Comparison of ENCODE assay signal across 16 cellular contexts in genomic region chr5:137001026-137001569, GRCh38.
DNase-seq lines count a peak whose midpoint lies in the region; ATAC-seq and TF ChIP-seq lines count a peak whose summit lies in the region.
"Had no signal": no experiment of that assay in that cellular context is flagged by ENCODE, and none has a peak within 500 bp of the region (broad histone marks: within the 10 kb centered on the region; RNA-seq: fewer than 3 reads in every experiment).

No MANE protein-coding gene starts in this region.

- TF ChIP-seq EP300 in SK-N-SH (IDR thresholded peaks at IDR 0.05; ENCODE audit: borderline replicate concordance in 1 of 2, low read depth in 1 of 2, low read length in 1 of 2): no peak

- H3K27ac ChIP-seq in SK-N-SH (ENCODE audit: low read depth in 2 of 2, low read length in 1 of 2) (no peak overlapping the region), psoas muscle (no peak overlapping the region), left lung (no peak overlapping the region)

- CTCF ChIA-PET in SK-N-SH (lab: Yijun Ruan, JAX): interaction anchor here (0.9 kb wide), 1 partner anchor 14 kb away, joined by 3 read pairs; no protein-coding TSS in a partner anchor

- H3K27me3 ChIP-seq in SK-N-SH (ENCODE audit: insufficient read depth) (no peaks in the 10 kb centered on the region), psoas muscle (ENCODE audit: insufficient read depth in 3 of 3, low read length in 2 of 3) (no peaks in the 10 kb centered on the region), left lung (no peaks in the 10 kb centered on the region)

- H3K36me3 ChIP-seq in SK-N-SH (replicated peaks in 1 of 2; ENCODE audit: control insufficient read depth in 1 of 2, insufficient read depth in 2 of 2, low read length in 1 of 2): no peaks in the 10 kb centered on the region
- no peaks in the 10 kb centered on the region for H3K36me3 ChIP-seq in psoas muscle (ENCODE audit: insufficient read depth in 1 of 2, low read depth in 1 of 2)
- H3K36me3 ChIP-seq in left lung: no peaks in the 10 kb centered on the region
- H3K36me3 ChIP-seq: HAP-1 had no signal

- H2AFZ ChIP-seq in SK-N-SH (ENCODE audit: low read depth): no peak overlapping the region

- DNase-seq in SK-N-DZ (ENCODE audit: low spot score) (peak; percentile 3), SK-N-SH (peak; percentile 19), dermis microvascular lymphatic vessel endothelial cell (ENCODE audit: low read depth in 2 of 2) (peak; percentile 5 to 49), left kidney (ENCODE audit: low read depth, low spot score) (peak; percentile 18), psoas muscle (no peak), left lung (no peak)
- DNase-seq: C1 segment of cervical spinal cord; Calu3; CD4-positive, alpha-beta memory T cell; COR-L47; DMS53; DMS79 treated with DMSO at 0.1 percent for 48 hours; GF-D8; GOT3; HFFc6 had no signal

- no peaks in the 10 kb centered on the region for H4K20me1 ChIP-seq in SK-N-SH (ENCODE audit: insufficient read depth)

- H3K9me3 ChIP-seq in SK-N-SH: no peaks in the 10 kb centered on the region
- H3K9me3 ChIP-seq in psoas muscle: no peaks in the 10 kb centered on the region
- H3K9me3 ChIP-seq in left lung: peaks cover 0 to 5% of the 10 kb centered on the region in 2 donors
- H3K9me3 ChIP-seq: HAP-1 had no signal

- intact Hi-C loops in psoas muscle (cut with DNase I) (no loop called here), left lung (cut with DNase I) (no loop called here)

- H3K4me1 ChIP-seq in SK-N-SH (ENCODE audit: control insufficient read depth in 1 of 2, insufficient read depth in 2 of 2, low read depth in 1 of 2, low read length in 1 of 2) (peaks cover 6 to 7% of the 10 kb centered on the region in 2 experiments; a peak in 2 of 4 replicates), psoas muscle (no peaks in the 10 kb centered on the region), left lung (no peaks in the 10 kb centered on the region)
- H3K4me1 ChIP-seq: HAP-1 had no signal

- TF ChIP-seq CTCF in SK-N-SH (IDR thresholded peaks at IDR 0.05) (no peak), psoas muscle (IDR thresholded peaks at IDR 0.05) (no peak), left lung (IDR thresholded peaks at IDR 0.05) (no peak)

- 51% methylated on average over 7 of the region's 7 CpGs for WGBS in SK-N-SH (ENCODE audit: low lambda C conversion rate)
- 81 to 85% (median 84%) methylated on average over 7 of the region's 7 CpGs for WGBS in psoas muscle, 3 donors

- H3K79me2 ChIP-seq in SK-N-SH (ENCODE audit: insufficient read depth): no peaks in the 10 kb centered on the region

- POLR2A ChIA-PET in SK-N-SH (lab: Yijun Ruan, JAX): no interaction called here

- H3K4me2 ChIP-seq in SK-N-SH: no peak overlapping the region

- H3F3A ChIP-seq in SK-N-SH (replicated peaks; ENCODE audit: insufficient read depth): no peaks in the 10 kb centered on the region

- H3K9ac ChIP-seq in SK-N-SH: no peak overlapping the region

- no peaks in the 10 kb centered on the region for H3K9me2 ChIP-seq in SK-N-SH

- no peak for ATAC-seq in psoas muscle
- ATAC-seq in left lung: no peak

- H3K4me3 ChIP-seq in SK-N-SH (ENCODE audit: low read depth in 2 of 2, low read length in 1 of 2): no peak overlapping the region
- H3K4me3 ChIP-seq in psoas muscle: no peak overlapping the region
- no peak overlapping the region for H3K4me3 ChIP-seq in left lung
- H3K4me3 ChIP-seq: HAP-1 had no signal

- TF ChIP-seq RAD21 in SK-N-SH (IDR thresholded peaks at IDR 0.05; ENCODE audit: low read length): no peak

TF ChIP-seq in SK-N-SH, 30 proteins besides CTCF, POLR2A, EP300 and RAD21:
- TF ChIP-seq FOXM1 (IDR thresholded peaks at IDR 0.05; ENCODE audit: low read depth) (no peak), USF1 (IDR thresholded peaks at IDR 0.05; ENCODE audit: borderline replicate concordance, low read depth) (no peak), ELF1 (IDR thresholded peaks at IDR 0.05) (no peak)

Comparison
In these comparisons a context has a peak if more than half of its experiments do, and no peak if none do; other contexts are left out.
1. DNase-seq: peak in SK-N-DZ (single experiment), SK-N-SH (single experiment), dermis microvascular lymphatic vessel endothelial cell (2 of 2) and left kidney (single experiment); none in psoas muscle (0 of 2) and left lung (0 of 2).